ENCODE assay signal across 17 cellular contexts in genomic region chr13:38713046-38713445, GRCh38. TPM values are rescaled to one million over a fixed set of nuclear protein-coding genes. Genes with fewer than 3 reads are reported as not detected.
"Had no signal": no experiment of that assay in that cellular context is flagged by ENCODE, and none has a peak within 500 bp of the region (broad histone marks: within the 10 kb centered on the region; RNA-seq: fewer than 3 reads in every experiment).

No MANE protein-coding gene starts in this region.

- DNase-seq: colonic mucosa; dermis blood vessel endothelial cell; foreskin melanocyte; head of caudate nucleus; hippocampal formation; left ventricle myocardium inferior; lower lobe of right lung; midbrain; occipital lobe; pancreas; retina; right lobe of liver; stimulated activated CD4-positive, alpha-beta T cell treated with anti-CD3 and anti-CD28 coated beads, Interleukin-4, amount 100 ng/mL, for 1 hour; stimulated activated CD8-positive, alpha-beta memory T cell treated with anti-CD3 and anti-CD28 coated beads, Interleukin-4, amount 100 ng/mL, for 48 hours; stimulated activated naive CD8-positive, alpha-beta T cell treated with anti-CD3 and anti-CD28 coated beads, Interleukin-15, amount 100 ng/mL, for 72 hours had no signal

- ATAC-seq: lower lobe of right lung; natural killer cell treated with Interleukin-12 subunit alpha and Interleukin-12 subunit beta and Interleukin-15 and Interleukin-18, amount 100 ng/mL, for 72 hours; right lobe of liver; stimulated activated effector memory CD8-positive, alpha-beta T cell treated with anti-CD3 and anti-CD28 coated beads, Interleukin-12 subunit alpha, Interleukin-12 subunit beta, amount 100 ng/mL, for 72 hours; stimulated activated naive CD8-positive, alpha-beta T cell treated with anti-CD3 and anti-CD28 coated beads, Interleukin-15, amount 100 ng/mL, for 72 hours had no signal

RNA-seq across cellular contexts. Expression of gene FREM2, which starts 26.2 kb away (rescaled TPM):
- total RNA-seq: left ventricle myocardium inferior; natural killer cell treated with Interleukin-12 subunit alpha and Interleukin-12 subunit beta and Interleukin-15 and Interleukin-18, amount 100 ng/mL, for 72 hours had no signal
